Comparison of ENCODE assay signal across 11 cellular contexts in genomic region chr2:73107211-73107926, GRCh38. TPM values are rescaled to one million over a fixed set of nuclear protein-coding genes. Genes with fewer than 3 reads are reported as not detected.
DNase-seq lines count a peak whose midpoint lies in the region; ATAC-seq and TF ChIP-seq lines count a peak whose summit lies in the region.
"Had no signal": no experiment of that assay in that cellular context is flagged by ENCODE, and none has a peak within 500 bp of the region (broad histone marks: within the 10 kb centered on the region; RNA-seq: fewer than 3 reads in every experiment).

No MANE protein-coding gene starts in this region.

- H3K9me3 Mint-ChIP-seq in activated T-helper 17 cell treated with anti-CD3 and anti-CD28 coated beads, Interleukin-2, amount 50 U/mL, for 72 hours, result no peaks in the 10 kb centered on the region

- H3K4me3 Mint-ChIP-seq in activated T-helper 17 cell treated with anti-CD3 and anti-CD28 coated beads, Interleukin-2, amount 50 U/mL, for 72 hours, result peak overlapping the region; percentile 48

- peak overlapping the region; percentile 82 for H3K27ac Mint-ChIP-seq in activated T-helper 17 cell treated with anti-CD3 and anti-CD28 coated beads, Interleukin-2, amount 50 U/mL, for 72 hours

- TF ChIP-seq POLR2A in suprapubic skin (IDR thresholded peaks at IDR 0.05), result no peak

- peaks cover 97% of the 10 kb centered on the region for H3K79me2 ChIP-seq in SK-N-SH (ENCODE audit: insufficient read depth)

- TF ChIP-seq RAD21 in SK-N-SH (IDR thresholded peaks at IDR 0.05; ENCODE audit: low read length), result no peak; the same call in 1 of the 2 replicates

- H3K4me2 ChIP-seq in SK-N-SH, result no peak overlapping the region
- H3K4me2 ChIP-seq: smooth muscle cell had no signal

- H3K27me3 Mint-ChIP-seq in activated T-helper 17 cell treated with anti-CD3 and anti-CD28 coated beads, Interleukin-2, amount 50 U/mL, for 72 hours, result no peaks in the 10 kb centered on the region

- TF ChIP-seq EP300 in SK-N-SH (IDR thresholded peaks at IDR 0.05; ENCODE audit: borderline replicate concordance in 1 of 2, low read depth in 1 of 2, low read length in 1 of 2), result no peak
- no peak for TF ChIP-seq EP300 in suprapubic skin (IDR thresholded peaks at IDR 0.05)

- CTCF ChIA-PET in SK-N-SH (lab: Yijun Ruan, JAX), result interaction anchor here (1.0 to 10.6 kb wide), 7 partner anchors 14 to 220 kb away, joined by 3 to 88 read pairs (median 5); partner anchors contain the start of gene SPR

- H2AFZ ChIP-seq in SK-N-SH (ENCODE audit: low read depth), result no peak overlapping the region

- no peak for ATAC-seq in SK-N-SH treated with all-trans-retinoic acid at 6 μM for 48 hours
- peak; percentile 46 for ATAC-seq in activated T-helper 17 cell treated with anti-CD3 and anti-CD28 coated beads, Interleukin-2, amount 50 U/mL, for 72 hours (replicated peaks)
- peak; percentile 77 for ATAC-seq in left ventricle myocardium superior

- H3K27me3 ChIP-seq in SK-N-SH (ENCODE audit: insufficient read depth) (no peaks in the 10 kb centered on the region), suprapubic skin (no peaks in the 10 kb centered on the region)

- no peaks in the 10 kb centered on the region for H3K9me2 ChIP-seq in SK-N-SH

- H3K4me3 ChIP-seq in SK-N-SH (ENCODE audit: low read depth in 2 of 2, low read length in 1 of 2) (no peak overlapping the region), suprapubic skin (no peak overlapping the region)
- H3K4me3 ChIP-seq: smooth muscle cell had no signal

- POLR2A ChIA-PET in SK-N-SH (lab: Yijun Ruan, JAX), result no interaction called here

- no peaks in the 10 kb centered on the region for H3K9me3 ChIP-seq in SK-N-SH
- H3K9me3 ChIP-seq in suprapubic skin, result no peaks in the 10 kb centered on the region

- H3K36me3 ChIP-seq in SK-N-SH (replicated peaks in 1 of 2; ENCODE audit: control insufficient read depth in 1 of 2, insufficient read depth in 2 of 2, low read length in 1 of 2) (no peaks in the 10 kb centered on the region), suprapubic skin (no peaks in the 10 kb centered on the region)

- TF ChIP-seq CTCF in SK-N-SH (IDR thresholded peaks at IDR 0.05) (no peak), suprapubic skin (IDR thresholded peaks at IDR 0.05) (no peak)

- H3K9ac ChIP-seq in SK-N-SH, result no peak overlapping the region

- H3K4me1 ChIP-seq in SK-N-SH (ENCODE audit: control insufficient read depth in 1 of 2, insufficient read depth in 2 of 2, low read depth in 1 of 2, low read length in 1 of 2) (peaks cover 17 to 67% of the 10 kb centered on the region in 2 experiments), suprapubic skin (peaks cover 60% of the 10 kb centered on the region)

- H3K4me1 Mint-ChIP-seq in activated T-helper 17 cell treated with anti-CD3 and anti-CD28 coated beads, Interleukin-2, amount 50 U/mL, for 72 hours, result peaks cover 52% of the 10 kb centered on the region

- intact Hi-C loops in left ventricle myocardium superior (cut with micrococcal nuclease), result no loop called here

- H3K36me3 Mint-ChIP-seq in activated T-helper 17 cell treated with anti-CD3 and anti-CD28 coated beads, Interleukin-2, amount 50 U/mL, for 72 hours (ENCODE audit: low read depth), result peaks cover 5% of the 10 kb centered on the region

- 85% methylated on average over 6 of the region's 12 CpGs for WGBS in SK-N-SH (ENCODE audit: low lambda C conversion rate)
- 45% methylated on average over 6 of the region's 12 CpGs for WGBS in suprapubic skin

- DNase-seq in SK-N-SH (peak; percentile 67), left ventricle myocardium superior (peak; percentile 65), suprapubic skin (ENCODE audit: low spot score in 2 of 2) (no peak), activated gamma-delta T cell (lab: John Stamatoyannopoulos, UW) (no peak), ecto neural progenitor cell (ENCODE audit: low spot score) (no peak), KG1 (lab: John Stamatoyannopoulos, UW) (no peak)
- DNase-seq: activated CD4-positive, alpha-beta T cell treated with anti-CD3 and anti-CD28 coated beads, Interleukin-2, amount 50 U/mL, for 4 hours; mesendoderm had no signal

- H3K27ac ChIP-seq in SK-N-SH (ENCODE audit: low read depth in 2 of 2, low read length in 1 of 2) (peak overlapping the region in 1 of 2 experiments; percentile 39; a peak in 2 of 4 replicates), suprapubic skin (peak overlapping the region; percentile 13)

- H4K20me1 ChIP-seq in SK-N-SH (ENCODE audit: insufficient read depth), result peaks cover 96% of the 10 kb centered on the region

- H3F3A ChIP-seq in SK-N-SH (replicated peaks; ENCODE audit: insufficient read depth), result peaks cover 12% of the 10 kb centered on the region

TF ChIP-seq in SK-N-SH, 30 proteins besides CTCF, POLR2A, EP300 and RAD21:
- no peak for TF ChIP-seq RCOR1 (IDR thresholded peaks at IDR 0.05; ENCODE audit: low read length)
- no peak for TF ChIP-seq TCF12 (IDR thresholded peaks at IDR 0.05)
- no peak for TF ChIP-seq MEF2A (IDR thresholded peaks at IDR 0.05; ENCODE audit: borderline replicate concordance, low read depth)
- no peak for TF ChIP-seq MXI1 (IDR thresholded peaks at IDR 0.05; ENCODE audit: low read depth, low read length)
- no peak for TF ChIP-seq FOSL2 (IDR thresholded peaks at IDR 0.05; ENCODE audit: borderline replicate concordance, low read depth)
- TF ChIP-seq GABPA (IDR thresholded peaks at IDR 0.05; ENCODE audit: low read depth), result no peak
- TF ChIP-seq CHD2 (IDR thresholded peaks at IDR 0.05; ENCODE audit: low read length, partially characterized antibody), result peak; percentile 7
- TF ChIP-seq RXRA (IDR thresholded peaks at IDR 0.05; ENCODE audit: borderline replicate concordance, low read depth), result no peak
- no peak for TF ChIP-seq POLR2AphosphoS5 (IDR thresholded peaks at IDR 0.05; ENCODE audit: low read depth, low read length)

TF ChIP-seq in SK-N-SH treated with all-trans-retinoic acid at 6 μM for 48 hours, 23 proteins besides CTCF, POLR2A, EP300 and RAD21 (continues in another document):
- TF ChIP-seq TSHZ2 (CRISPR knock-in tag; IDR thresholded peaks at IDR 0.05) (no peak), PATZ1 (CRISPR knock-in tag; IDR thresholded peaks at IDR 0.05; ENCODE audit: borderline replicate concordance) (no peak), SNAI2 (CRISPR knock-in tag; IDR thresholded peaks at IDR 0.05) (no peak), ESRRG (CRISPR knock-in tag; IDR thresholded peaks at IDR 0.05) (no peak), OSR1 (CRISPR knock-in tag; IDR thresholded peaks at IDR 0.05) (no peak), ZC3H10 (CRISPR knock-in tag; IDR thresholded peaks at IDR 0.05) (no peak), ZNF565 (CRISPR knock-in tag; conservative IDR thresholded peaks at IDR 0.05; ENCODE audit: low read depth) (no peak), TOX (CRISPR knock-in tag; IDR thresholded peaks at IDR 0.05; ENCODE audit: borderline replicate concordance) (no peak)

RNA-seq across cellular contexts. Expression of gene RAB11FIP5, which starts 5.4 kb away (rescaled TPM):
- 16.4 and 17.1 TPM in 2 replicates for polyA plus RNA-seq in SK-N-SH (2012; rRNA removed)
- 12.4 and 17.2 TPM in 2 replicates for polyA plus RNA-seq in SK-N-SH (2012; cell fraction: cytosol; rRNA removed)
- polyA plus RNA-seq in SK-N-SH (2012; cell fraction: nucleus; rRNA removed), result 19.9 and 24.8 TPM in 2 replicates
- 10 to 100 TPM; 15.5 to 29.9 TPM for total RNA-seq in activated T-helper 17 cell treated with anti-CD3 and anti-CD28 coated beads, Interleukin-2, amount 50 U/mL, for 72 hours
- total RNA-seq in left ventricle myocardium superior, result 19.4 TPM
- 10 to 100 TPM; 24.9 to 39.5 (median 29.1) TPM for total RNA-seq in suprapubic skin

RNA-seq across cellular contexts. Expression of gene SFXN5, which starts 35.9 kb away (rescaled TPM):
- 9.9 and 11.0 TPM in 2 replicates for polyA plus RNA-seq in SK-N-SH (2012; rRNA removed)
- 4.5 and 6.4 TPM in 2 replicates for polyA plus RNA-seq in SK-N-SH (2012; cell fraction: cytosol; rRNA removed)
- 36.2 and 48.1 TPM in 2 replicates for polyA plus RNA-seq in SK-N-SH (2012; cell fraction: nucleus; rRNA removed)
- 10 to 100 TPM in 1 of 2 donors, 1 to 10 TPM in 1; 7.6 to 10.3 TPM for total RNA-seq in activated T-helper 17 cell treated with anti-CD3 and anti-CD28 coated beads, Interleukin-2, amount 50 U/mL, for 72 hours
- 8.6 TPM for total RNA-seq in left ventricle myocardium superior
- 10 to 100 TPM; 11.9 to 25.7 (median 18.8) TPM for total RNA-seq in suprapubic skin

Comparison
In these comparisons a context has a peak if more than half of its experiments do, and no peak if none do; other contexts are left out.
1. DNase-seq: peak in SK-N-SH (single experiment) and left ventricle myocardium superior (single experiment); none in suprapubic skin (0 of 2), activated gamma-delta T cell (single experiment), ecto neural progenitor cell (single experiment) and KG1 (single experiment).